Comparison of ENCODE assay signal across 11 cellular contexts in genomic region chr3:72413228-72413627, GRCh38. TPM values are rescaled to one million over a fixed set of nuclear protein-coding genes. Genes with fewer than 3 reads are reported as not detected.
DNase-seq lines count a peak whose midpoint lies in the region; ATAC-seq and TF ChIP-seq lines count a peak whose summit lies in the region.
"Had no signal": no experiment of that assay in that cellular context is flagged by ENCODE, and none has a peak within 500 bp of the region (broad histone marks: within the 10 kb centered on the region; RNA-seq: fewer than 3 reads in every experiment).

No MANE protein-coding gene starts in this region.

- H2BK20ac ChIP-seq in H9 (ENCODE audit: low read depth, low read length, poor library complexity, severe bottlenecking): no peak overlapping the region

- no peak overlapping the region for H3K4ac ChIP-seq in H9 (ENCODE audit: low read depth, low read length)

- peaks cover 35% of the 10 kb centered on the region for H3K4me1 Mint-ChIP-seq in chondrocyte (ENCODE audit: low read depth)
- peaks cover 67 to 70% of the 10 kb centered on the region in 2 experiments for H3K4me1 Mint-ChIP-seq in H9

- intact Hi-C loops in Right ventricle myocardium inferior (cut with DNase I) (no loop called here), cardiac septum (cut with DNase I) (no loop called here)

- H3K4me1 ChIP-seq in H9 (ENCODE audit: insufficient read depth, low read length): peaks cover 6% of the 10 kb centered on the region

- no peak overlapping the region for H3K23ac ChIP-seq in H9 (ENCODE audit: insufficient read length, low read depth, low read length)

- no peaks in the 10 kb centered on the region for H3K9me3 ChIP-seq in H9 (ENCODE audit: control insufficient read depth, low read depth, low read length)
- H3K9me3 ChIP-seq: vagina had no signal

- H3K14ac ChIP-seq in H9 (ENCODE audit: insufficient read depth, low read length): no peak overlapping the region

- H3K27me3 Mint-ChIP-seq in chondrocyte (ENCODE audit: low read depth) (no peaks in the 10 kb centered on the region), H9 (ENCODE audit: low read depth) (no peaks in the 10 kb centered on the region)

- no peak overlapping the region for H3K9ac ChIP-seq in H9 (ENCODE audit: extremely low read depth, insufficient read length, low read length)

- ATAC-seq in Right ventricle myocardium inferior: peak; percentile 71

- no peak overlapping the region for H2BK5ac ChIP-seq in H9 (ENCODE audit: insufficient read length, low read length)

- no peak overlapping the region for H2BK12ac ChIP-seq in H9 (ENCODE audit: insufficient read length, low read depth, low read length)

- H3K79me2 ChIP-seq in H9 (ENCODE audit: insufficient read depth, low read length): peaks cover 56% of the 10 kb centered on the region; the same call in 1 of the 2 replicates

- no peak overlapping the region for H3K56ac ChIP-seq in H9 (ENCODE audit: insufficient read length, low read depth, low read length)

- no peak overlapping the region for H3T11ph ChIP-seq in H9 (ENCODE audit: low read length)

- no peak overlapping the region for H2AK5ac ChIP-seq in H9 (ENCODE audit: insufficient read length, low read length)

- H3K36me3 Mint-ChIP-seq in chondrocyte (ENCODE audit: low read depth): no peaks in the 10 kb centered on the region
- H3K36me3 Mint-ChIP-seq in H9 (ENCODE audit: insufficient read depth in 1 of 3, low read depth in 3 of 3): no peaks in the 10 kb centered on the region

- H4K5ac ChIP-seq in H9 (ENCODE audit: insufficient read length, low read depth, low read length): no peak overlapping the region

- no peak overlapping the region for H3K18ac ChIP-seq in H9 (ENCODE audit: insufficient read length, low read depth, low read length)

- H4K20me1 ChIP-seq in H9 (ENCODE audit: control insufficient read depth, insufficient read depth, insufficient read length): no peaks in the 10 kb centered on the region

- no peak overlapping the region for H3K4me2 ChIP-seq in H9 (ENCODE audit: insufficient read depth, insufficient read length, low read length)

- H3K23me2 ChIP-seq in H9 (ENCODE audit: insufficient read length, low read depth, low read length, poor library complexity, severe bottlenecking): no peaks in the 10 kb centered on the region

- H4K8ac ChIP-seq in H9 (replicated peaks; ENCODE audit: insufficient read length, low read depth, low read length): no peak overlapping the region

- H2BK15ac ChIP-seq in H9 (ENCODE audit: low read depth, low read length): no peak overlapping the region

- no peak overlapping the region for H3K4me3 Mint-ChIP-seq in chondrocyte (ENCODE audit: unreplicated experiment)
- H3K4me3 Mint-ChIP-seq in H9: no peak overlapping the region

- H2BK120ac ChIP-seq in H9 (ENCODE audit: low read depth, low read length, poor library complexity, severe bottlenecking): no peak overlapping the region

- H3K27me3 ChIP-seq in H9 (ENCODE audit: insufficient read depth, low read length): no peaks in the 10 kb centered on the region
- H3K27me3 ChIP-seq: vagina had no signal

- H3K27ac ChIP-seq in H9 (ENCODE audit: insufficient read length, low read depth, low read length): no peak overlapping the region
- H3K27ac ChIP-seq: vagina had no signal

- H3K27ac Mint-ChIP-seq in chondrocyte (ENCODE audit: unreplicated experiment) (peak overlapping the region; percentile 3), H9 (peak overlapping the region in 1 of 3 experiments; percentile 1; a peak in 1 of 7 replicates)

- H4K91ac ChIP-seq in H9 (ENCODE audit: insufficient read length, low read depth, low read length): no peak overlapping the region

- H3K79me1 ChIP-seq in H9 (ENCODE audit: insufficient read depth, low read depth, low read length, poor library complexity, severe bottlenecking): peaks cover 2% of the 10 kb centered on the region

- H2AFZ ChIP-seq in H9 (ENCODE audit: low read length): no peak overlapping the region

- no peaks in the 10 kb centered on the region for H3K9me3 Mint-ChIP-seq in chondrocyte (ENCODE audit: low read depth)
- H3K9me3 Mint-ChIP-seq in H9: no peaks in the 10 kb centered on the region

- TF ChIP-seq CTCF in chondrocyte (IDR thresholded peaks at IDR 0.05) (no peak), H9 (conservative IDR thresholded peaks at IDR 0.05) (no peak)

- WGBS in H9 (ENCODE audit: extremely low coverage, insufficient read length, low lambda C conversion rate): no CpG with 5 or more reads among the region's 4 CpGs

- DNase-seq in Right ventricle myocardium inferior (ENCODE audit: missing footprints): no peak
- DNase-seq in cardiac septum (ENCODE audit: low spot score): no peak
- no peak for DNase-seq in chondrocyte (ENCODE audit: low spot score)
- DNase-seq in iris pigment epithelial cell (ENCODE audit: low read depth): peak; percentile 68
- no peak for DNase-seq in SKM-1 treated with dmso at 0.1 percent for 144 hours (lab: John Stamatoyannopoulos, UW; ENCODE audit: unreplicated experiment)
- DNase-seq in DMS79 (lab: John Stamatoyannopoulos, UW): no peak
- no peak for DNase-seq in H9
- DNase-seq in NCI-H2171 (lab: John Stamatoyannopoulos, UW): no peak
- DNase-seq: kidney glomerular epithelial cell; stimulated activated CD4-positive, alpha-beta T cell treated with anti-CD3 and anti-CD28 coated beads, Interleukin-12 subunit alpha, Interleukin-12 subunit beta, amount 100 ng/mL, for 4 hours had no signal

RNA-seq across cellular contexts. Expression of gene RYBP, which starts 33.2 kb away (rescaled TPM):
- total RNA-seq in Right ventricle myocardium inferior: 6.5 TPM
- 11.0 TPM for total RNA-seq in cardiac septum
- 18.6 to 22.6 TPM (median 22.0 TPM) in 3 replicates for total RNA-seq in chondrocyte
- 18.8 and 19.7 TPM in 2 replicates for total RNA-seq in H9 (2021)
